Comparison of ENCODE assay signal across 1 cellular context in the genomic region with DNA sequence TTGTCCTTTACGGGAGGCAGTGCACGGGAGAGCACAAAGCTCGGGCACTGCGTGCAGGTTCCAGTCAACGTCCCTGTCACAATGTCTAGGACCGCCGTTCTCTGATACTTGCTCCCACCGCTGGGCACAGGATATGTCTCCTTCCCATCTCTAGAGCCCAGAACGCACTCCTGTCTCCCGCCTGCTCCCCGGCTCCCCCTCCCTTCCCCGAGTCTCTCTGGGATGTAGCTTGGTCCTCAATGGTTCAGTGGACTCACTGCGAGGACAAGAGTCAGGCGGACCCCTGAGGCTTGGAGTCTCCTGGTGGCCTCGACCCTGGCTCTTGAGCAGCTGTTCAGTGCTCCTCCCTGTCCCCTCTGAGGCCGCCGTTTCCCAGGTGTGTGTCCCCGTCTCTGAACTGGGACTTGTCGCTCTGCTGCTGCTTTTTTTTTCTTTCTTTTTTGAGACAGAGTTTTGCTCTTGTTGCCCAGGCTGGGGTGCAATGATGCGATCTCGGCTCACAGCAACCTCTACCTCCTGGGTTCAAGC.
TF ChIP-seq lines count a peak whose summit lies in the region.

No MANE protein-coding gene starts in this region.

TF ChIP-seq in HEK293, 187 proteins besides CTCF, POLR2A, EP300 and RAD21 (continued from another document):
- TF ChIP-seq, protein P1, sequence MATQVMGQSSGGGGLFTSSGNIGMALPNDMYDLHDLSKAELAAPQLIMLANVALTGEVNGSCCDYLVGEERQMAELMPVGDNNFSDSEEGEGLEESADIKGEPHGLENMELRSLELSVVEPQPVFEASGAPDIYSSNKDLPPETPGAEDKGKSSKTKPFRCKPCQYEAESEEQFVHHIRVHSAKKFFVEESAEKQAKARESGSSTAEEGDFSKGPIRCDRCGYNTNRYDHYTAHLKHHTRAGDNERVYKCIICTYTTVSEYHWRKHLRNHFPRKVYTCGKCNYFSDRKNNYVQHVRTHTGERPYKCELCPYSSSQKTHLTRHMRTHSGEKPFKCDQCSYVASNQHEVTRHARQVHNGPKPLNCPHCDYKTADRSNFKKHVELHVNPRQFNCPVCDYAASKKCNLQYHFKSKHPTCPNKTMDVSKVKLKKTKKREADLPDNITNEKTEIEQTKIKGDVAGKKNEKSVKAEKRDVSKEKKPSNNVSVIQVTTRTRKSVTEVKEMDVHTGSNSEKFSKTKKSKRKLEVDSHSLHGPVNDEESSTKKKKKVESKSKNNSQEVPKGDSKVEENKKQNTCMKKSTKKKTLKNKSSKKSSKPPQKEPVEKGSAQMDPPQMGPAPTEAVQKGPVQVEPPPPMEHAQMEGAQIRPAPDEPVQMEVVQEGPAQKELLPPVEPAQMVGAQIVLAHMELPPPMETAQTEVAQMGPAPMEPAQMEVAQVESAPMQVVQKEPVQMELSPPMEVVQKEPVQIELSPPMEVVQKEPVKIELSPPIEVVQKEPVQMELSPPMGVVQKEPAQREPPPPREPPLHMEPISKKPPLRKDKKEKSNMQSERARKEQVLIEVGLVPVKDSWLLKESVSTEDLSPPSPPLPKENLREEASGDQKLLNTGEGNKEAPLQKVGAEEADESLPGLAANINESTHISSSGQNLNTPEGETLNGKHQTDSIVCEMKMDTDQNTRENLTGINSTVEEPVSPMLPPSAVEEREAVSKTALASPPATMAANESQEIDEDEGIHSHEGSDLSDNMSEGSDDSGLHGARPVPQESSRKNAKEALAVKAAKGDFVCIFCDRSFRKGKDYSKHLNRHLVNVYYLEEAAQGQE (tag by site-specific recombination; IDR thresholded peaks at IDR 0.05) = no peak
